In the genomic region with DNA sequence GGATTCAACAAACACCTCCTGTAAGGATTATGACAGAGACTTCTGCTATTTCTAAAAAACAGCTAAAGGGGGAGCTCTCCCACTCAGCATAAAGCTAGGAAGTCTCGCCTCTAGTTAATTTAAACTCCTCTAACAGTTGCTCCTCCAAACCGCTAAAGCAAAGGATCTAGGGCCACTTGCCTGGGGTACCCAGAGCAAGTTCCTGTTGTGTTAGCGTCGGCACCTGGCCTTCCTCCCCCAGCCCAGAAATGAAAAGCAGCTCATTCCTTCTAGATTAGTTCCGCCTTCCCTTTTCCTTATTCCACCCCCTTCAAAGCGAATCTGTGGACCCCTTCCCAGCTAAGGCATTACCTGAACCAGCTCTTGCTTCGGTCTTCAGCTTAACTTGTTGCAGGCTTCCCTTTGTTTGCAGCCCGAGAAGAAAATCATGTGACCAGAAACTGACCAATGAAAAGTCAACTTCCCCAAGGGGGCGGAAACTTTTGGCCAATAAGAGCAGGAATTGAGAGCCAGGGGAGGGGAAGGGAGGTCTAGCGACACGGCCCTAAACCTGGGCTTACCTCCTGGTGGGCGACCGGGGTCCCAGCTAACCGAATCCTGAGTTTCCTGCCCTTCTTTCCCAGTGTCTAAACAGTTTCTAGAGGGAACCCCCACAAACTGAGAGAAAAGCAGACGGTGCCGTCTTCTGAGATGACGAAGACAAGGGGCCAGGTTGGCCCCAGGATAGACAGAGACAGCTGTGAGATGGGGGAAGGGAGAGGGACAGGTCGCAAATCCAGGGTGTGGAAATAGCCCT, we compare ENCODE assay signal across 8 cellular contexts. TPM values are rescaled to one million over a fixed set of nuclear protein-coding genes. Genes with fewer than 3 reads are reported as not detected.
DNase-seq lines count a peak whose midpoint lies in the region; ATAC-seq and TF ChIP-seq lines count a peak whose summit lies in the region.

A gene with protein sequence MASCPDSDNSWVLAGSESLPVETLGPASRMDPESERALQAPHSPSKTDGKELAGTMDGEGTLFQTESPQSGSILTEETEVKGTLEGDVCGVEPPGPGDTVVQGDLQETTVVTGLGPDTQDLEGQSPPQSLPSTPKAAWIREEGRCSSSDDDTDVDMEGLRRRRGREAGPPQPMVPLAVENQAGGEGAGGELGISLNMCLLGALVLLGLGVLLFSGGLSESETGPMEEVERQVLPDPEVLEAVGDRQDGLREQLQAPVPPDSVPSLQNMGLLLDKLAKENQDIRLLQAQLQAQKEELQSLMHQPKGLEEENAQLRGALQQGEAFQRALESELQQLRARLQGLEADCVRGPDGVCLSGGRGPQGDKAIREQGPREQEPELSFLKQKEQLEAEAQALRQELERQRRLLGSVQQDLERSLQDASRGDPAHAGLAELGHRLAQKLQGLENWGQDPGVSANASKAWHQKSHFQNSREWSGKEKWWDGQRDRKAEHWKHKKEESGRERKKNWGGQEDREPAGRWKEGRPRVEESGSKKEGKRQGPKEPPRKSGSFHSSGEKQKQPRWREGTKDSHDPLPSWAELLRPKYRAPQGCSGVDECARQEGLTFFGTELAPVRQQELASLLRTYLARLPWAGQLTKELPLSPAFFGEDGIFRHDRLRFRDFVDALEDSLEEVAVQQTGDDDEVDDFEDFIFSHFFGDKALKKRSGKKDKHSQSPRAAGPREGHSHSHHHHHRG (minus strand): TSS at position 382 of the 796 bp plus-strand sequence. CDS start 2,378 bp downstream, outside the sequence.

- H3K4me1 Mint-ChIP-seq in activated naive CD8-positive, alpha-beta T cell treated with anti-CD3 and anti-CD28 coated beads, Interleukin-2, amount 50 U/mL, for 24 hours, result peaks cover 75% of the 10 kb centered on the region
- H3K4me1 Mint-ChIP-seq in glutamatergic neuron (ENCODE audit: low read depth, unreplicated experiment), result peaks cover 52% of the 10 kb centered on the region

- no peaks in the 10 kb centered on the region for H3K9me3 Mint-ChIP-seq in activated naive CD8-positive, alpha-beta T cell treated with anti-CD3 and anti-CD28 coated beads, Interleukin-2, amount 50 U/mL, for 24 hours
- peaks cover 10% of the 10 kb centered on the region for H3K9me3 Mint-ChIP-seq in glutamatergic neuron (ENCODE audit: unreplicated experiment)

- peak within 1 kb of the TSS; percentile 92 for H3K27ac ChIP-seq in thymus (ENCODE audit: low read depth)

- DNase-seq in GM04503 (ENCODE audit: low read depth) (peak; percentile 77), NCI-H1436 (lab: John Stamatoyannopoulos, UW) (peak; percentile 85), SW480 (ENCODE audit: low spot score) (peak; percentile 84), glutamatergic neuron (peak; percentile 68), omental fat pad (ENCODE audit: low spot score) (no peak)
- DNase-seq in activated naive CD8-positive, alpha-beta T cell treated with anti-CD3 and anti-CD28 coated beads, Interleukin-2, amount 50 U/mL, for 24 hours, result peak; percentile 72

- H3K27me3 ChIP-seq in thymus (ENCODE audit: control insufficient read depth, insufficient read depth), result no peaks in the 10 kb centered on the region

- H3K36me3 Mint-ChIP-seq in activated naive CD8-positive, alpha-beta T cell treated with anti-CD3 and anti-CD28 coated beads, Interleukin-2, amount 50 U/mL, for 24 hours (ENCODE audit: low read depth), result peaks cover 5% of the 10 kb centered on the region
- no peaks in the 10 kb centered on the region for H3K36me3 Mint-ChIP-seq in glutamatergic neuron (ENCODE audit: unreplicated experiment)

- peak; percentile 67 for ATAC-seq in HG02642 (IDR thresholded peaks at IDR 0.05; ENCODE audit: poor library complexity, unreplicated experiment)
- peak; percentile 47 for ATAC-seq in activated naive CD8-positive, alpha-beta T cell treated with anti-CD3 and anti-CD28 coated beads, Interleukin-2, amount 50 U/mL, for 24 hours
- peak; percentile 69 for ATAC-seq in omental fat pad (ENCODE audit: low FRiP score)

- peaks cover 28% of the 10 kb centered on the region for H3K36me3 ChIP-seq in thymus (ENCODE audit: control insufficient read depth, insufficient read depth)

- H3K27me3 Mint-ChIP-seq in activated naive CD8-positive, alpha-beta T cell treated with anti-CD3 and anti-CD28 coated beads, Interleukin-2, amount 50 U/mL, for 24 hours, result no peaks in the 10 kb centered on the region
- peaks cover 6% of the 10 kb centered on the region for H3K27me3 Mint-ChIP-seq in glutamatergic neuron (ENCODE audit: unreplicated experiment)

- H3K4me3 ChIP-seq in thymus (ENCODE audit: low read length), result peak within 1 kb of the TSS; percentile 70

- under 1% methylated on average over 18 of the region's 18 CpGs for WGBS in thymus

- TF ChIP-seq CTCF in glutamatergic neuron (IDR thresholded peaks at IDR 0.05; ENCODE audit: partially characterized antibody, unreplicated experiment) (no peak), omental fat pad (IDR thresholded peaks at IDR 0.05) (no peak)

- peak within 1 kb of the TSS; percentile 90 for H3K4me3 Mint-ChIP-seq in activated naive CD8-positive, alpha-beta T cell treated with anti-CD3 and anti-CD28 coated beads, Interleukin-2, amount 50 U/mL, for 24 hours
- H3K4me3 Mint-ChIP-seq in glutamatergic neuron (ENCODE audit: unreplicated experiment), result peak within 1 kb of the TSS; percentile 99

- H3K4me1 ChIP-seq in thymus (ENCODE audit: control insufficient read depth, insufficient read depth, low read length), result peaks cover 50% of the 10 kb centered on the region

- H3K27ac Mint-ChIP-seq in activated naive CD8-positive, alpha-beta T cell treated with anti-CD3 and anti-CD28 coated beads, Interleukin-2, amount 50 U/mL, for 24 hours, result peak within 1 kb of the TSS; percentile 94
- H3K27ac Mint-ChIP-seq in glutamatergic neuron (ENCODE audit: unreplicated experiment), result peak within 1 kb of the TSS; percentile 97

- no peaks in the 10 kb centered on the region for H3K9me3 ChIP-seq in thymus (ENCODE audit: control insufficient read depth)

RNA-seq across cellular contexts. Expression of the gene that starts here (rescaled TPM):
- 29.9 TPM for total RNA-seq in glutamatergic neuron (ENCODE audit: unreplicated experiment)
- total RNA-seq in omental fat pad, result 10 to 100 TPM; 65.0 to 93.7 (median 82.0) TPM
- polyA plus RNA-seq in thymus, result 104 TPM
